Comparison of ENCODE assay signal across 19 cellular contexts in the genomic region with DNA sequence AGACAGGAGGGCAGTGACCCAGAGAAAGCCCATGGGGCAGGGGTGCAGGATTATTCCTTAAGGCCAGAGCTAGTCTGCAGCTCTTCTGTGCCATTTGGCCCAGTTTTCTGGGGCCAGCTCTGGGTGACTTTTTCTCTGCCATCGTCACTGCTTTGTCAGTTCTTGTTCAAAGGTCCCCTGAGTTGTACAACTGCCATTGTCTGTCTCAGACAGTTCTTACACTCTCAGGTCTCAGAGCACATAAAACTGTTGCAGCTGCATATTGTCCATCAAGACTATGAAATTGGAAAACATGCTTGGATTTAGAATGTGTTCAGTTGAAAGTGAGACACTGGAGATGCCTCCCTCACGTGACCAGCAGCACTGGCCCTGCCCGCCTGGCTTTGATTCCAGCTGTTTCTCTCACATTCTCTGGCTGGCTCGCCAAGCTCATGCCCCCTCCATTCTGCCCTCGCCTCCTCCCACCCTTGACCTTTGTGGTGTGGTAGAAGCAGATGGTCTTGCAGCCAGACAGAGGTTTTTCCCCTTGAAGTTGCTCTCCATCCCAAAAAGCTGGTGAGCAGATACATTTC.
"Had no signal": no experiment of that assay in that cellular context is flagged by ENCODE, and none has a peak within 500 bp of the region (broad histone marks: within the 10 kb centered on the region; RNA-seq: fewer than 3 reads in every experiment).

No MANE protein-coding gene starts in this region.

- H3K4me1 ChIP-seq: left lung, psoas muscle, sigmoid colon, tibial artery had no signal

- H3K27ac ChIP-seq: heart right ventricle, left lung, psoas muscle, sigmoid colon, tibial artery, VCaP had no signal

- H3K27ac Mint-ChIP-seq: activated naive CD4-positive, alpha-beta T cell treated with anti-CD3 and anti-CD28 coated beads, Interleukin-2, amount 50 U/mL, for 24 hours; dendritic cell treated with granulocyte-macrophage colony-stimulating factor and Interleukin-4, amounts not matched to agents 40 ng/mL and 50 ng/mL, for 4 days; effector memory CD8-positive, alpha-beta T cell; natural killer cell; stimulated activated effector memory CD8-positive, alpha-beta T cell treated with anti-CD3 and anti-CD28 coated beads, Interleukin-12 subunit alpha, Interleukin-12 subunit beta, amount 100 ng/mL, for 72 hours had no signal

- H3K36me3 ChIP-seq: heart right ventricle, left lung, sigmoid colon, tibial artery had no signal

- H3K36me3 Mint-ChIP-seq: activated naive CD4-positive, alpha-beta T cell treated with anti-CD3 and anti-CD28 coated beads, Interleukin-2, amount 50 U/mL, for 24 hours; natural killer cell; stimulated activated effector memory CD8-positive, alpha-beta T cell treated with anti-CD3 and anti-CD28 coated beads, Interleukin-12 subunit alpha, Interleukin-12 subunit beta, amount 100 ng/mL, for 72 hours had no signal

- H3K9me3 ChIP-seq: heart right ventricle, left lung, mucosa of descending colon, psoas muscle, sigmoid colon, tibial artery had no signal

- H3K4me3 Mint-ChIP-seq: activated naive CD4-positive, alpha-beta T cell treated with anti-CD3 and anti-CD28 coated beads, Interleukin-2, amount 50 U/mL, for 24 hours; central memory CD8-positive, alpha-beta T cell; dendritic cell treated with granulocyte-macrophage colony-stimulating factor and Interleukin-4, amounts not matched to agents 40 ng/mL and 50 ng/mL, for 4 days; effector memory CD8-positive, alpha-beta T cell; natural killer cell; stimulated activated effector memory CD8-positive, alpha-beta T cell treated with anti-CD3 and anti-CD28 coated beads, Interleukin-12 subunit alpha, Interleukin-12 subunit beta, amount 100 ng/mL, for 72 hours had no signal

- H3K27me3 ChIP-seq: sigmoid colon had no signal

- H3K4me3 ChIP-seq: heart right ventricle, left lung, mucosa of descending colon, psoas muscle, sigmoid colon, tibial artery had no signal

- H3K9me3 Mint-ChIP-seq: activated naive CD4-positive, alpha-beta T cell treated with anti-CD3 and anti-CD28 coated beads, Interleukin-2, amount 50 U/mL, for 24 hours; dendritic cell treated with granulocyte-macrophage colony-stimulating factor and Interleukin-4, amounts not matched to agents 40 ng/mL and 50 ng/mL, for 4 days; natural killer cell had no signal

- H3K27me3 Mint-ChIP-seq: activated naive CD4-positive, alpha-beta T cell treated with anti-CD3 and anti-CD28 coated beads, Interleukin-2, amount 50 U/mL, for 24 hours; central memory CD8-positive, alpha-beta T cell had no signal

- DNase-seq: activated CD4-positive, alpha-beta T cell treated with anti-CD3 and anti-CD28 coated beads for 1 hour; activated CD4-positive, alpha-beta T cell treated with anti-CD3 and anti-CD28 coated beads, Interleukin-2, amount 50 U/mL, for 4 hours; activated effector memory CD4-positive, alpha-beta T cell treated with Interleukin-2 at 50 U/mL for 16 hours; activated T-cell treated with anti-CD3 and anti-CD28 coated beads, Interleukin-2, amount 50 U/mL, for 1 hour; effector memory CD8-positive, alpha-beta T cell; heart right ventricle; left lung; mammary epithelial cell; mucosa of descending colon; natural killer cell; psoas muscle; sigmoid colon; stimulated activated CD4-positive, alpha-beta T cell treated with anti-CD3 and anti-CD28 coated beads, Interleukin-12 subunit alpha, Interleukin-12 subunit beta, amount 100 ng/mL, for 4 hours; tibial artery had no signal

- H3K4me1 Mint-ChIP-seq: activated naive CD4-positive, alpha-beta T cell treated with anti-CD3 and anti-CD28 coated beads, Interleukin-2, amount 50 U/mL, for 24 hours; central memory CD8-positive, alpha-beta T cell; natural killer cell; stimulated activated effector memory CD8-positive, alpha-beta T cell treated with anti-CD3 and anti-CD28 coated beads, Interleukin-12 subunit alpha, Interleukin-12 subunit beta, amount 100 ng/mL, for 72 hours had no signal
